Comparison of ENCODE assay signal across 8 cellular contexts in the genomic region with DNA sequence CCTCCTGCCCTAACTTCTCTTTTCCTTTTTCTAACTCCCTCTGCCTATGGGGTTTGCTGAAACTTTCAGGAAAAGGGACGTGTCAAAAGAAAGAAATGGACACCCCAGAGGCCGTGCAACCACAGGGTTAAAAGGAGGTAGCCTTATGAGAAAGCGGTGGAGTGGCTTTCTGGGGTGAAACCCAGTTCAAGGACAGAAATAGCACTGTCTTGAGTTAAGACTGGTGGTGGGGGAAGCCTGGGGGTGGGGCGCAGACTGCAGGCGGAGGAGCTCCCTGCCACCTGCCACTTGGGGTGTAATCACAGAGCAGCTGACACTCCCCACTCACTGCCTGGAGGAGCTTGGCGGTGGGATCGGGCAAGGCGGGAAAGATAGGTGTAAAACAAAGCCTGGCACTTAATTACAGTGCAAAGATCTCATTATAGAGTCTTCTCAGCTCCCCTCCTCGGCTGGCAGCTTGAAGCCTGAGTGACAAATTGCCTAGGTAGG. TPM values are rescaled to one million over a fixed set of nuclear protein-coding genes. Genes with fewer than 3 reads are reported as not detected.
A peak's percentile ranks its signal among the peaks of the same experiment; 100 is the strongest.
DNase-seq lines count a peak whose midpoint lies in the region; ATAC-seq and TF ChIP-seq lines count a peak whose summit lies in the region.

No MANE protein-coding gene starts in this region.

- H3K4me1 ChIP-seq in GM23338 (ENCODE audit: insufficient read depth) (peaks cover 6% of the 10 kb centered on the region), thyroid gland (peaks cover 10 to 18% of the 10 kb centered on the region in 2 donors)

- H3K27ac ChIP-seq in GM23338 (ENCODE audit: low read depth), result no peak overlapping the region
- peak overlapping the region in 1 of 3 donors; percentile 52 for H3K27ac ChIP-seq in thyroid gland

- H3K4me3 Mint-ChIP-seq in GM23338, result peak overlapping the region; percentile 68
- H3K4me3 Mint-ChIP-seq in memory B cell, result peak overlapping the region; percentile 80

- H3K4me3 ChIP-seq in GM23338, result peak overlapping the region; percentile 66
- peak overlapping the region in 1 of 3 donors; percentile 30 for H3K4me3 ChIP-seq in thyroid gland (replicated peaks in 1 of 3)

- intact Hi-C loops in thyroid gland (cut with DNase I), result no loop called here

- no peak for TF ChIP-seq CTCF in GM23338 (conservative IDR thresholded peaks at IDR 0.05; ENCODE audit: low read depth in 2 of 2)
- no peak for TF ChIP-seq CTCF in thyroid gland (IDR thresholded peaks at IDR 0.05)

- DNase-seq in CD1c-positive myeloid dendritic cell (ENCODE audit: extremely low spot score) (peak; percentile 12), GM23338 (ENCODE audit: low spot score) (no peak), NCI-H69 (lab: John Stamatoyannopoulos, UW) (peak; percentile 86), memory B cell (ENCODE audit: low spot score in 2 of 2) (no peak), thyroid gland (peak; percentile 68 to 75), LoVo (ENCODE audit: low spot score) (no peak), islet precursor cell (no peak)
- DNase-seq in activated naive CD4-positive, alpha-beta T cell treated with anti-CD3 and anti-CD28 coated beads, Interleukin-2, amount 50 U/mL, for 16 hours, result peak; percentile 51

- H3K27me3 ChIP-seq in GM23338 (ENCODE audit: insufficient read depth) (0 out of 2 replicates have a peak, but pooled peaks cover 9% of the 10 kb centered on the region), thyroid gland (no peaks in the 10 kb centered on the region)

- H3K9me2 ChIP-seq in GM23338 (ENCODE audit: insufficient read depth), result peaks cover 6% of the 10 kb centered on the region; the same call in 1 of the 2 replicates

- ATAC-seq in GM23338 (peak; percentile 6), memory B cell (ENCODE audit: low read depth) (peak; percentile 31)

- H2AFZ ChIP-seq in GM23338, result peak overlapping the region; percentile 100

- H3K9me3 Mint-ChIP-seq in GM23338, result peaks cover 6% of the 10 kb centered on the region; the same call in 2 of the 3 replicates
- peaks cover 6% of the 10 kb centered on the region for H3K9me3 Mint-ChIP-seq in memory B cell

- H3F3A ChIP-seq in GM23338 (replicated peaks; ENCODE audit: low read depth), result 0 out of 2 replicates have a peak, but pooled peaks cover 10% of the 10 kb centered on the region

- no peak overlapping the region for H3K27ac Mint-ChIP-seq in GM23338
- H3K27ac Mint-ChIP-seq in memory B cell, result no peak overlapping the region

- H3K36me3 ChIP-seq in GM23338 (ENCODE audit: insufficient read depth), result no peaks in the 10 kb centered on the region
- no peaks in the 10 kb centered on the region for H3K36me3 ChIP-seq in thyroid gland

- WGBS in thyroid gland, 2 donors, result 27 to 35% methylated on average over 9 of the region's 9 CpGs

- no peaks in the 10 kb centered on the region for H3K9me3 ChIP-seq in thyroid gland

- TF ChIP-seq POLR2A in thyroid gland (IDR thresholded peaks at IDR 0.05), result no peak

- H3K27me3 Mint-ChIP-seq in GM23338 (ENCODE audit: insufficient read depth, low read depth, poor library complexity) (peaks cover 9% of the 10 kb centered on the region), memory B cell (peaks cover 7% of the 10 kb centered on the region)

- peak overlapping the region; percentile 79 for H3K4me2 ChIP-seq in GM23338

- no peaks in the 10 kb centered on the region for H4K20me1 ChIP-seq in GM23338 (replicated peaks; ENCODE audit: insufficient read depth)

- no peaks in the 10 kb centered on the region for H3K79me2 ChIP-seq in GM23338 (replicated peaks; ENCODE audit: insufficient read depth)

- peaks cover 21% of the 10 kb centered on the region for H3K4me1 Mint-ChIP-seq in GM23338
- peaks cover 11% of the 10 kb centered on the region for H3K4me1 Mint-ChIP-seq in memory B cell

- H3K36me3 Mint-ChIP-seq in GM23338 (ENCODE audit: low read depth) (no peaks in the 10 kb centered on the region), memory B cell (no peaks in the 10 kb centered on the region)

TF ChIP-seq in GM23338, 12 proteins besides CTCF, POLR2A, EP300 and RAD21 (continues in another document):
- TF ChIP-seq, protein P1, sequence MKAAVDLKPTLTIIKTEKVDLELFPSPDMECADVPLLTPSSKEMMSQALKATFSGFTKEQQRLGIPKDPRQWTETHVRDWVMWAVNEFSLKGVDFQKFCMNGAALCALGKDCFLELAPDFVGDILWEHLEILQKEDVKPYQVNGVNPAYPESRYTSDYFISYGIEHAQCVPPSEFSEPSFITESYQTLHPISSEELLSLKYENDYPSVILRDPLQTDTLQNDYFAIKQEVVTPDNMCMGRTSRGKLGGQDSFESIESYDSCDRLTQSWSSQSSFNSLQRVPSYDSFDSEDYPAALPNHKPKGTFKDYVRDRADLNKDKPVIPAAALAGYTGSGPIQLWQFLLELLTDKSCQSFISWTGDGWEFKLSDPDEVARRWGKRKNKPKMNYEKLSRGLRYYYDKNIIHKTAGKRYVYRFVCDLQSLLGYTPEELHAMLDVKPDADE (IDR thresholded peaks at IDR 0.05), result no peak
- TF ChIP-seq, protein P2, sequence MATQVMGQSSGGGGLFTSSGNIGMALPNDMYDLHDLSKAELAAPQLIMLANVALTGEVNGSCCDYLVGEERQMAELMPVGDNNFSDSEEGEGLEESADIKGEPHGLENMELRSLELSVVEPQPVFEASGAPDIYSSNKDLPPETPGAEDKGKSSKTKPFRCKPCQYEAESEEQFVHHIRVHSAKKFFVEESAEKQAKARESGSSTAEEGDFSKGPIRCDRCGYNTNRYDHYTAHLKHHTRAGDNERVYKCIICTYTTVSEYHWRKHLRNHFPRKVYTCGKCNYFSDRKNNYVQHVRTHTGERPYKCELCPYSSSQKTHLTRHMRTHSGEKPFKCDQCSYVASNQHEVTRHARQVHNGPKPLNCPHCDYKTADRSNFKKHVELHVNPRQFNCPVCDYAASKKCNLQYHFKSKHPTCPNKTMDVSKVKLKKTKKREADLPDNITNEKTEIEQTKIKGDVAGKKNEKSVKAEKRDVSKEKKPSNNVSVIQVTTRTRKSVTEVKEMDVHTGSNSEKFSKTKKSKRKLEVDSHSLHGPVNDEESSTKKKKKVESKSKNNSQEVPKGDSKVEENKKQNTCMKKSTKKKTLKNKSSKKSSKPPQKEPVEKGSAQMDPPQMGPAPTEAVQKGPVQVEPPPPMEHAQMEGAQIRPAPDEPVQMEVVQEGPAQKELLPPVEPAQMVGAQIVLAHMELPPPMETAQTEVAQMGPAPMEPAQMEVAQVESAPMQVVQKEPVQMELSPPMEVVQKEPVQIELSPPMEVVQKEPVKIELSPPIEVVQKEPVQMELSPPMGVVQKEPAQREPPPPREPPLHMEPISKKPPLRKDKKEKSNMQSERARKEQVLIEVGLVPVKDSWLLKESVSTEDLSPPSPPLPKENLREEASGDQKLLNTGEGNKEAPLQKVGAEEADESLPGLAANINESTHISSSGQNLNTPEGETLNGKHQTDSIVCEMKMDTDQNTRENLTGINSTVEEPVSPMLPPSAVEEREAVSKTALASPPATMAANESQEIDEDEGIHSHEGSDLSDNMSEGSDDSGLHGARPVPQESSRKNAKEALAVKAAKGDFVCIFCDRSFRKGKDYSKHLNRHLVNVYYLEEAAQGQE (IDR thresholded peaks at IDR 0.05; ENCODE audit: unreplicated experiment), result no peak
- TF ChIP-seq NANOG (IDR thresholded peaks at IDR 0.05; ENCODE audit: borderline replicate concordance) (no peak), ZNF114 (CRISPR knock-in tag; IDR thresholded peaks at IDR 0.05) (no peak)

RNA-seq across cellular contexts. Expression of a gene that starts 0.8 kb away (rescaled TPM):
- 0.10 and 0.50 TPM in 2 replicates for total RNA-seq in GM23338 (2014; rRNA removed; shearing (Covaris generic))
- 0.39 and 1.3 TPM in 2 replicates for polyA plus RNA-seq in GM23338 (2016; fragmentation: Nextera tagmentation; extraction: Ambion mirVana)
- total RNA-seq in thyroid gland, result 10 to 100 TPM in 1 of 4 donors, 1 to 10 TPM in 3; 3.3 to 11.6 (median 6.7) TPM

Comparison
In these comparisons a context has a peak if more than half of its experiments do, and no peak if none do; other contexts are left out.
1. DNase-seq: peak in CD1c-positive myeloid dendritic cell (single experiment), NCI-H69 (single experiment), activated naive CD4-positive, alpha-beta T cell treated with anti-CD3 and anti-CD28 coated beads, Interleukin-2, amount 50 U/mL, for 16 hours (single experiment) and thyroid gland (2 of 2); none in GM23338 (single experiment), memory B cell (0 of 2), LoVo (single experiment) and islet precursor cell (single experiment).